In genomic region chr12:62730649-62731377, GRCh38 we compare ENCODE assay signal across 9 cellular contexts.
DNase-seq lines count a peak whose midpoint lies in the region; ATAC-seq and TF ChIP-seq lines count a peak whose summit lies in the region.
"Had no signal": no experiment of that assay in that cellular context is flagged by ENCODE, and none has a peak within 500 bp of the region (broad histone marks: within the 10 kb centered on the region; RNA-seq: fewer than 3 reads in every experiment).

No MANE protein-coding gene starts in this region.

- H3K36me3 Mint-ChIP-seq in stimulated activated naive B cell treated with anti-CD40 and anti-IgM and Interleukin-4, amounts not matched to agents 10 μg/mL and 1 μg/mL and 100 μg/mL, for 72 hours, result no peaks in the 10 kb centered on the region
- H3K36me3 Mint-ChIP-seq in naive thymus-derived CD4-positive, alpha-beta T cell, result no peaks in the 10 kb centered on the region

- no peak overlapping the region for H3K27ac Mint-ChIP-seq in stimulated activated naive B cell treated with anti-CD40 and anti-IgM and Interleukin-4, amounts not matched to agents 10 μg/mL and 1 μg/mL and 100 μg/mL, for 72 hours
- H3K27ac Mint-ChIP-seq in naive thymus-derived CD4-positive, alpha-beta T cell, result no peak overlapping the region

- H3K4me3 Mint-ChIP-seq in stimulated activated naive B cell treated with anti-CD40 and anti-IgM and Interleukin-4, amounts not matched to agents 10 μg/mL and 1 μg/mL and 100 μg/mL, for 72 hours, result no peak overlapping the region
- no peak overlapping the region for H3K4me3 Mint-ChIP-seq in naive thymus-derived CD4-positive, alpha-beta T cell

- no peaks in the 10 kb centered on the region for H3K9me3 Mint-ChIP-seq in stimulated activated naive B cell treated with anti-CD40 and anti-IgM and Interleukin-4, amounts not matched to agents 10 μg/mL and 1 μg/mL and 100 μg/mL, for 72 hours
- no peaks in the 10 kb centered on the region for H3K9me3 Mint-ChIP-seq in naive thymus-derived CD4-positive, alpha-beta T cell

- no peaks in the 10 kb centered on the region for H3K9me3 ChIP-seq in esophagus muscularis mucosa
- no peaks in the 10 kb centered on the region for H3K9me3 ChIP-seq in naive thymus-derived CD4-positive, alpha-beta T cell (ENCODE audit: control insufficient read depth in 2 of 3, low read length in 3 of 3)

- no peak for TF ChIP-seq EP300 in esophagus muscularis mucosa (IDR thresholded peaks at IDR 0.05)

- WGBS in esophagus muscularis mucosa, result 22% methylated on average over 5 of the region's 5 CpGs

- peak overlapping the region in 3 of 4 donors; percentile 18 to 35 (median 26) for H3K4me3 ChIP-seq in esophagus muscularis mucosa
- H3K4me3 ChIP-seq in naive thymus-derived CD4-positive, alpha-beta T cell (ENCODE audit: low read length), result no peak overlapping the region

- H3K27ac ChIP-seq in esophagus muscularis mucosa (replicated peaks in 1 of 4), result peak overlapping the region; percentile 40 to 66 (median 47)
- H3K27ac ChIP-seq in naive thymus-derived CD4-positive, alpha-beta T cell (ENCODE audit: low read depth, low read length), result no peak overlapping the region

- intact Hi-C loops in esophagus muscularis mucosa (cut with DNase I), result loop anchor here (10.0 kb wide), 1 partner anchor 96 kb away; no protein-coding TSS in a partner anchor
- intact Hi-C loops in naive thymus-derived CD4-positive, alpha-beta T cell (cut with micrococcal nuclease), result no loop called here

- DNase-seq in esophagus muscularis mucosa (ENCODE audit: extremely low spot score) (no peak), inferior parietal cortex (ENCODE audit: extremely low spot score) (no peak)
- DNase-seq in stimulated activated naive B cell treated with anti-CD40 and anti-IgM and Interleukin-4, amounts not matched to agents 10 μg/mL and 1 μg/mL and 100 μg/mL, for 72 hours, result no peak
- no peak for DNase-seq in naive thymus-derived CD4-positive, alpha-beta T cell

- peaks cover 4 to 5% of the 10 kb centered on the region in 2 donors for H3K27me3 Mint-ChIP-seq in stimulated activated naive B cell treated with anti-CD40 and anti-IgM and Interleukin-4, amounts not matched to agents 10 μg/mL and 1 μg/mL and 100 μg/mL, for 72 hours
- peaks cover 0 to 13% (median 6%) of the 10 kb centered on the region in 5 donors for H3K27me3 Mint-ChIP-seq in naive thymus-derived CD4-positive, alpha-beta T cell
- H3K27me3 Mint-ChIP-seq: progenitor cell of endocrine pancreas had no signal

- no peak for TF ChIP-seq POLR2A in esophagus muscularis mucosa (IDR thresholded peaks at IDR 0.05; ENCODE audit: low read depth)

- ATAC-seq in GM18868 (IDR thresholded peaks at IDR 0.05; ENCODE audit: unreplicated experiment) (peak; percentile 77), GM19395 (IDR thresholded peaks at IDR 0.05; ENCODE audit: unreplicated experiment) (no peak), HG02642 (IDR thresholded peaks at IDR 0.05; ENCODE audit: poor library complexity, unreplicated experiment) (no peak)
- ATAC-seq in stimulated activated naive B cell treated with anti-CD40 and anti-IgM and Interleukin-4, amounts not matched to agents 10 μg/mL and 1 μg/mL and 100 μg/mL, for 72 hours (replicated peaks), result peak; percentile 52 to 82
- ATAC-seq in naive thymus-derived CD4-positive, alpha-beta T cell, result no peak

- no peak for TF ChIP-seq CTCF in esophagus muscularis mucosa (IDR thresholded peaks at IDR 0.05)

- CTCF ChIA-PET in naive thymus-derived CD4-positive, alpha-beta T cell (lab: Charles Lee), result no interaction called here

- H3K4me1 Mint-ChIP-seq in stimulated activated naive B cell treated with anti-CD40 and anti-IgM and Interleukin-4, amounts not matched to agents 10 μg/mL and 1 μg/mL and 100 μg/mL, for 72 hours, result peaks cover 6 to 14% of the 10 kb centered on the region in 2 donors
- H3K4me1 Mint-ChIP-seq in naive thymus-derived CD4-positive, alpha-beta T cell, result peaks cover 0 to 6% (median 0%) of the 10 kb centered on the region in 7 donors

- H3K27me3 ChIP-seq in esophagus muscularis mucosa, result no peaks in the 10 kb centered on the region
- H3K27me3 ChIP-seq in naive thymus-derived CD4-positive, alpha-beta T cell (ENCODE audit: control insufficient read depth in 2 of 2, insufficient read depth in 2 of 2, low read length in 2 of 2), result no peaks in the 10 kb centered on the region

- H3K36me3 ChIP-seq in esophagus muscularis mucosa, result no peaks in the 10 kb centered on the region
- H3K36me3 ChIP-seq in naive thymus-derived CD4-positive, alpha-beta T cell (ENCODE audit: control insufficient read depth in 2 of 3, insufficient read depth in 3 of 3, low read length in 3 of 3), result no peaks in the 10 kb centered on the region

- POLR2A ChIA-PET in naive thymus-derived CD4-positive, alpha-beta T cell (lab: Charles Lee), result no interaction called here

- H3K4me1 ChIP-seq in esophagus muscularis mucosa, result peaks cover 26 to 50% (median 44%) of the 10 kb centered on the region in 4 donors
- no peaks in the 10 kb centered on the region for H3K4me1 ChIP-seq in naive thymus-derived CD4-positive, alpha-beta T cell (ENCODE audit: control insufficient read depth in 2 of 2, insufficient read depth in 2 of 2, low read length in 2 of 2)

TF ChIP-seq in PFSK-1, 5 proteins besides CTCF, POLR2A, EP300 and RAD21:
- TF ChIP-seq FOXP2 (optimal IDR thresholded peaks at IDR 0.05; ENCODE audit: borderline replicate concordance, extremely low read depth, extremely low read length, insufficient read depth) (no peak), SIN3A (IDR thresholded peaks at IDR 0.05; ENCODE audit: borderline replicate concordance, insufficient read depth, low read length) (no peak), TAF1 (IDR thresholded peaks at IDR 0.05; ENCODE audit: borderline replicate concordance, insufficient read depth, low read length) (no peak), POLR2AphosphoS5 (IDR thresholded peaks at IDR 0.05; ENCODE audit: low read depth, low read length) (peak; percentile 40; the same call in 1 of the 2 replicates), REST (IDR thresholded peaks at IDR 0.05; ENCODE audit: insufficient read depth in 1 of 2, low read depth in 2 of 2, low read length in 2 of 2) (no peak)

Comparison
In these comparisons a context has a peak if more than half of its experiments do, and no peak if none do; other contexts are left out.
1. ATAC-seq: peak in GM18868 (single experiment) and stimulated activated naive B cell treated with anti-CD40 and anti-IgM and Interleukin-4, amounts not matched to agents 10 μg/mL and 1 μg/mL and 100 μg/mL, for 72 hours (2 of 2); none in GM19395 (single experiment), HG02642 (single experiment) and naive thymus-derived CD4-positive, alpha-beta T cell (single experiment).